In genomic region chr20:14012671-14013070, GRCh38 we compare ENCODE assay signal across 16 cellular contexts. TPM values are rescaled to one million over a fixed set of nuclear protein-coding genes. Genes with fewer than 3 reads are reported as not detected.
A peak's percentile ranks its signal among the peaks of the same experiment; 100 is the strongest.
DNase-seq lines count a peak whose midpoint lies in the region; ATAC-seq and TF ChIP-seq lines count a peak whose summit lies in the region.
"Had no signal": no experiment of that assay in that cellular context is flagged by ENCODE, and none has a peak within 500 bp of the region (broad histone marks: within the 10 kb centered on the region; RNA-seq: fewer than 3 reads in every experiment).

No MANE protein-coding gene starts in this region.

- no peak overlapping the region for H3K4me3 ChIP-seq in lung
- H3K4me3 ChIP-seq: BLaER1, GM23338 had no signal

- no peaks in the 10 kb centered on the region for H3K27me3 ChIP-seq in lung (ENCODE audit: control insufficient read depth, insufficient read depth)
- H3K27me3 ChIP-seq: BLaER1 had no signal

- TF ChIP-seq CTCF in lung (IDR thresholded peaks at IDR 0.05; ENCODE audit: control extremely low read depth, extremely low read depth), result no peak

- H3K36me3 Mint-ChIP-seq in natural killer cell treated with Interleukin-12 subunit alpha and Interleukin-12 subunit beta and Interleukin-15 and Interleukin-18, amount 100 ng/mL, for 72 hours, result no peaks in the 10 kb centered on the region
- H3K36me3 Mint-ChIP-seq: CD8-positive, alpha-beta memory T cell had no signal

- H3K4me3 Mint-ChIP-seq in natural killer cell treated with Interleukin-12 subunit alpha and Interleukin-12 subunit beta and Interleukin-15 and Interleukin-18, amount 100 ng/mL, for 72 hours, result no peak overlapping the region
- H3K4me3 Mint-ChIP-seq: CD8-positive, alpha-beta memory T cell; GM23338 had no signal

- H3K27ac ChIP-seq in lung (ENCODE audit: low read depth in 1 of 2, low read length in 1 of 2), result no peak overlapping the region
- H3K27ac ChIP-seq: 22Rv1, BLaER1 had no signal

- H3K27ac Mint-ChIP-seq in natural killer cell treated with Interleukin-12 subunit alpha and Interleukin-12 subunit beta and Interleukin-15 and Interleukin-18, amount 100 ng/mL, for 72 hours, result no peak overlapping the region
- H3K27ac Mint-ChIP-seq: CD8-positive, alpha-beta memory T cell; GM23338 had no signal

- H3K4me1 Mint-ChIP-seq in natural killer cell treated with Interleukin-12 subunit alpha and Interleukin-12 subunit beta and Interleukin-15 and Interleukin-18, amount 100 ng/mL, for 72 hours (ENCODE audit: low read depth in 2 of 2), result no peaks in the 10 kb centered on the region
- H3K4me1 Mint-ChIP-seq: CD8-positive, alpha-beta memory T cell; GM23338 had no signal

- H3K9me3 Mint-ChIP-seq in natural killer cell treated with Interleukin-12 subunit alpha and Interleukin-12 subunit beta and Interleukin-15 and Interleukin-18, amount 100 ng/mL, for 72 hours, result peaks cover 10% of the 10 kb centered on the region

- H3K27me3 Mint-ChIP-seq in natural killer cell treated with Interleukin-12 subunit alpha and Interleukin-12 subunit beta and Interleukin-15 and Interleukin-18, amount 100 ng/mL, for 72 hours, result no peaks in the 10 kb centered on the region
- H3K27me3 Mint-ChIP-seq: CD8-positive, alpha-beta memory T cell had no signal

- WGBS in lung, 2 donors, result 74 to 84% methylated on average over 3 of the region's 3 CpGs

- no peaks in the 10 kb centered on the region for H3K36me3 ChIP-seq in lung (ENCODE audit: control insufficient read depth in 2 of 2, insufficient read depth in 2 of 2, low read length in 2 of 2)
- H3K36me3 ChIP-seq: BLaER1 had no signal

- peaks cover 0 to 3% of the 10 kb centered on the region in 2 donors for H3K9me3 ChIP-seq in lung (ENCODE audit: control insufficient read depth in 2 of 2, insufficient read depth in 1 of 2, low read length in 1 of 2)

- H3K4me1 ChIP-seq in lung (ENCODE audit: control insufficient read depth in 2 of 2, insufficient read depth in 2 of 2, low read length in 2 of 2), result no peaks in the 10 kb centered on the region
- H3K4me1 ChIP-seq: BLaER1, Caco-2 had no signal

- DNase-seq in NCI-H510A treated with DMSO at 0.1 percent for 48 hours (lab: John Stamatoyannopoulos, UW) (peak; percentile 72), NCI-H510A (lab: John Stamatoyannopoulos, UW) (no peak), NCI-H2029 treated with DMSO at 0.1 percent for 48 hours (lab: John Stamatoyannopoulos, UW) (peak; percentile 8), lung (ENCODE audit: low spot score) (no peak), hepatic stellate cell (ENCODE audit: low spot score) (no peak), middle frontal gyrus (ENCODE audit: extremely low spot score, low spot score) (no peak)
- DNase-seq in natural killer cell treated with Interleukin-12 subunit alpha and Interleukin-12 subunit beta and Interleukin-15 and Interleukin-18, amount 100 ng/mL, for 72 hours (ENCODE audit: low spot score), result no peak
- DNase-seq: AML-193; Caco-2; CD8-positive, alpha-beta memory T cell; EL; H7; IMR-90 had no signal

- ATAC-seq in lung (ENCODE audit: insufficient read depth, low FRiP score), result peak; percentile 34
- no peak for ATAC-seq in natural killer cell treated with Interleukin-12 subunit alpha and Interleukin-12 subunit beta and Interleukin-15 and Interleukin-18, amount 100 ng/mL, for 72 hours
- ATAC-seq: GM23338 had no signal

RNA-seq across cellular contexts. Expression of gene MACROD2, which starts 17.4 kb away (rescaled TPM):
- total RNA-seq in lung, result 10 to 100 TPM; 21.1 to 67.1 TPM
- 10 to 100 TPM; 13.0 to 20.4 TPM for polyA plus RNA-seq in lung
- total RNA-seq in natural killer cell treated with Interleukin-12 subunit alpha and Interleukin-12 subunit beta and Interleukin-15 and Interleukin-18, amount 100 ng/mL, for 72 hours, result not detected
- total RNA-seq: CD8-positive, alpha-beta memory T cell; IMR-90 had no signal
- polyA plus RNA-seq: CD8-positive, alpha-beta memory T cell; IMR-90 had no signal

RNA-seq across cellular contexts. Expression of gene SEL1L2, which starts 22.3 kb away (rescaled TPM):
- not detected for total RNA-seq in lung
- polyA plus RNA-seq in lung, result not detected
- not detected for total RNA-seq in natural killer cell treated with Interleukin-12 subunit alpha and Interleukin-12 subunit beta and Interleukin-15 and Interleukin-18, amount 100 ng/mL, for 72 hours
- total RNA-seq: Caco-2; CD8-positive, alpha-beta memory T cell; GM23338; H7; IMR-90 had no signal
- polyA plus RNA-seq: CD8-positive, alpha-beta memory T cell; GM23338; IMR-90 had no signal

Comparison
In these comparisons a context has a peak if more than half of its experiments do, and no peak if none do; other contexts are left out.
1. DNase-seq: peak in NCI-H510A treated with DMSO at 0.1 percent for 48 hours (single experiment) and NCI-H2029 treated with DMSO at 0.1 percent for 48 hours (single experiment); none in NCI-H510A (single experiment), lung (single experiment), hepatic stellate cell (single experiment), natural killer cell treated with Interleukin-12 subunit alpha and Interleukin-12 subunit beta and Interleukin-15 and Interleukin-18, amount 100 ng/mL, for 72 hours (single experiment) and middle frontal gyrus (single experiment).
2. RNA of gene MACROD2, which starts 17.4 kb away (total RNA-seq): 21.1 to 67.1 TPM in lung; not detected in natural killer cell treated with Interleukin-12 subunit alpha and Interleukin-12 subunit beta and Interleukin-15 and Interleukin-18, amount 100 ng/mL, for 72 hours; every median in the first group is over 10 times any median in the second.